22 cellular contexts compared by ENCODE assay signal in the genomic region with DNA sequence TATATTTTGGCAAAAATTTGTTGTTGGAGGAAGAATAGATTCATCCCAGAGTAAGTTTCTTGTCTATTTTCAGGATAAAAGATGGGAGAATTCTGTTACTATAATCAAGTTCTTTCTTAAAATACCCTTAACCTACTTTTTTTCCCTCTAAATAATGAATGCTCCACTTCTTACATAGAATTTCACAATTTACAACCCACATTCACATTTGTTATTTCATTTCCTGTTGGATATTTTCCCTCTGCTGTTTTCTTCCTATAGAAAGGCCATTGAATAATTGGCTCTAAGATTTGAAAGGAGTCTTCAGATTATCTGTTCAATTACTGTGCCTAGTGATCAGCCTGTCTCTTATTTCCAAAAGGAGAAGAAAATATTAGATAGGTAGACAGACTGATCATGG.
DNase-seq lines count a peak whose midpoint lies in the region; ATAC-seq and TF ChIP-seq lines count a peak whose summit lies in the region.
"Had no signal": no experiment of that assay in that cellular context is flagged by ENCODE, and none has a peak within 500 bp of the region (broad histone marks: within the 10 kb centered on the region; RNA-seq: fewer than 3 reads in every experiment).

No MANE protein-coding gene starts in this region.

- POLR2A ChIA-PET in CD4-positive, alpha-beta memory T cell (lab: Charles Lee; ENCODE audit: partially characterized antibody): no interaction called here

- H3K4me3 Mint-ChIP-seq in CD4-positive, alpha-beta memory T cell: no peak overlapping the region
- H3K4me3 Mint-ChIP-seq: CD8-positive, alpha-beta memory T cell had no signal

- no peak overlapping the region for H3K27ac Mint-ChIP-seq in CD4-positive, alpha-beta memory T cell
- H3K27ac Mint-ChIP-seq: CD8-positive, alpha-beta memory T cell had no signal

- DNase-seq in DMS79 treated with DMSO at 0.1 percent for 48 hours (lab: John Stamatoyannopoulos, UW) (peak; percentile 33), DMS79 (lab: John Stamatoyannopoulos, UW) (no peak), NCI-H82 treated with DMSO at 0.1 percent for 48 hours (lab: John Stamatoyannopoulos, UW; ENCODE audit: unreplicated experiment) (peak; percentile 9), prostate gland (ENCODE audit: low spot score) (no peak), NCI-H748 (lab: John Stamatoyannopoulos, UW; ENCODE audit: unreplicated experiment) (no peak)
- DNase-seq in CD4-positive, alpha-beta memory T cell: no peak
- DNase-seq: 8988T; CD8-positive, alpha-beta memory T cell; GDM1; HCEC 1CT; Kasumi-1; MM.1S; NCI-H1092; NCI-H146; NCI-H2081 treated with DMSO at 0.1 percent for 48 hours; NCI-H774; PC-9; SIG-M5 had no signal

- peaks cover 3 to 4% of the 10 kb centered on the region in 2 donors for H3K27me3 Mint-ChIP-seq in CD4-positive, alpha-beta memory T cell

- H3K9me3 ChIP-seq in endocrine pancreas (ENCODE audit: control insufficient read depth, low read length) (no peaks in the 10 kb centered on the region), prostate gland (no peaks in the 10 kb centered on the region)
- H3K9me3 ChIP-seq in CD4-positive, alpha-beta memory T cell (ENCODE audit: control insufficient read depth in 1 of 2, low read length in 2 of 2): no peaks in the 10 kb centered on the region
- H3K9me3 ChIP-seq: BLaER1 treated with 17β-estradiol and CSF1 and Interleukin-3, amounts not matched to agents 10 nM and 100 nM had no signal

- no peak for TF ChIP-seq CTCF in prostate gland (IDR thresholded peaks at IDR 0.05)

- intact Hi-C loops in prostate gland (cut with DNase I): no loop called here
- intact Hi-C loops in CD4-positive, alpha-beta memory T cell (cut with micrococcal nuclease): no loop called here

- H3K36me3 ChIP-seq in endocrine pancreas (ENCODE audit: control insufficient read depth, insufficient read depth, low read length) (no peaks in the 10 kb centered on the region), prostate gland (no peaks in the 10 kb centered on the region)
- H3K36me3 ChIP-seq in CD4-positive, alpha-beta memory T cell (ENCODE audit: insufficient read depth, low read length): no peaks in the 10 kb centered on the region
- H3K36me3 ChIP-seq: BLaER1 treated with 17β-estradiol and CSF1 and Interleukin-3, amounts not matched to agents 10 nM and 100 nM had no signal

- no peaks in the 10 kb centered on the region for H3K36me3 Mint-ChIP-seq in CD4-positive, alpha-beta memory T cell
- H3K36me3 Mint-ChIP-seq: CD8-positive, alpha-beta memory T cell had no signal

- H3K9me3 Mint-ChIP-seq in CD4-positive, alpha-beta memory T cell: no peaks in the 10 kb centered on the region
- H3K9me3 Mint-ChIP-seq: CD8-positive, alpha-beta memory T cell had no signal

- CTCF ChIA-PET in CD4-positive, alpha-beta memory T cell (lab: Charles Lee; ENCODE audit: partially characterized antibody): no interaction called here

- peak overlapping the region; percentile 67 to 82 for H3K27ac ChIP-seq in prostate gland
- no peak overlapping the region for H3K27ac ChIP-seq in CD4-positive, alpha-beta memory T cell (ENCODE audit: low read depth, low read length)
- H3K27ac ChIP-seq: BLaER1 treated with 17β-estradiol and CSF1 and Interleukin-3, amounts not matched to agents 10 nM and 100 nM; PC-9; RWPE1 had no signal

- TF ChIP-seq POLR2A in prostate gland (IDR thresholded peaks at IDR 0.05): no peak

- H3K27me3 ChIP-seq in endocrine pancreas (ENCODE audit: control insufficient read depth, insufficient read depth, low read length) (no peaks in the 10 kb centered on the region), prostate gland (replicated peaks; ENCODE audit: insufficient read depth) (no peaks in the 10 kb centered on the region)
- no peaks in the 10 kb centered on the region for H3K27me3 ChIP-seq in CD4-positive, alpha-beta memory T cell (ENCODE audit: insufficient read depth, low read length)
- H3K27me3 ChIP-seq: BLaER1 treated with 17β-estradiol and CSF1 and Interleukin-3, amounts not matched to agents 10 nM and 100 nM had no signal

- no peak for ATAC-seq in HG03378 (IDR thresholded peaks at IDR 0.05; ENCODE audit: unreplicated experiment)

- H3K9ac ChIP-seq in endocrine pancreas (ENCODE audit: control insufficient read depth, insufficient read depth, low read length): no peak overlapping the region
- H3K9ac ChIP-seq: BLaER1 treated with 17β-estradiol and CSF1 and Interleukin-3, amounts not matched to agents 10 nM and 100 nM had no signal

- H3K4me3 ChIP-seq in endocrine pancreas (ENCODE audit: control insufficient read depth, insufficient read depth, low read length) (peak overlapping the region; percentile 53), prostate gland (no peak overlapping the region)
- no peak overlapping the region for H3K4me3 ChIP-seq in CD4-positive, alpha-beta memory T cell (ENCODE audit: low read length in 2 of 2)
- H3K4me3 ChIP-seq: BLaER1 treated with 17β-estradiol and CSF1 and Interleukin-3, amounts not matched to agents 10 nM and 100 nM; PC-9 had no signal

- H3K4me1 ChIP-seq in endocrine pancreas (ENCODE audit: control insufficient read depth, insufficient read depth, low read length) (peaks cover 59% of the 10 kb centered on the region), prostate gland (replicated peaks) (no peaks in the 10 kb centered on the region)
- H3K4me1 ChIP-seq in CD4-positive, alpha-beta memory T cell (ENCODE audit: insufficient read depth, low read length): no peaks in the 10 kb centered on the region

- H3K4me1 Mint-ChIP-seq in CD4-positive, alpha-beta memory T cell: no peaks in the 10 kb centered on the region
- H3K4me1 Mint-ChIP-seq: CD8-positive, alpha-beta memory T cell had no signal

Comparison
In these comparisons a context has a peak if more than half of its experiments do, and no peak if none do; other contexts are left out.
1. DNase-seq: peak in DMS79 treated with DMSO at 0.1 percent for 48 hours (single experiment) and NCI-H82 treated with DMSO at 0.1 percent for 48 hours (single experiment); none in DMS79 (single experiment), prostate gland (single experiment), NCI-H748 (single experiment) and CD4-positive, alpha-beta memory T cell (0 of 5).